In the genomic region with DNA sequence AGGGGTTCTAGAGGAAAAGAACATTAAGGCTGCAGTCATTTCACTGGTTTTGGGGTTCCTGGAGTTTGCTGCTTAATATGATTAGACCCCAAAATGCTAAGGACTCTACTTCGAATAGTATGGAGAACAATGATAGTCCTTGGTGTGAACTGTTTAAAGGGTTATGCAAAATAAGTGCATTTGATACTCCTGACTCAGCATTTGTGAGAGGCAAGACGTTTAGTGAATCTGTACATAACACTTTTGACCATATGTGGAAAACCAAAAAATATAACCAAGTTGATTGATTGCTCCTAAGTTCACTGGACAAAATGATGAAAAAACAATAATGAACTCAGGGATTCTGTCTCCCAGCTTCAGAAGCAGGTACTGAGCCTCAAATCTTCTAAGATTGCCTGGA, we compare ENCODE assay signal across 2 cellular contexts.
TF ChIP-seq lines count a peak whose summit lies in the region.

No MANE protein-coding gene starts in this region.

TF ChIP-seq in IMR-90, 13 proteins besides CTCF, POLR2A, EP300 and RAD21:
- TF ChIP-seq, protein P1, sequence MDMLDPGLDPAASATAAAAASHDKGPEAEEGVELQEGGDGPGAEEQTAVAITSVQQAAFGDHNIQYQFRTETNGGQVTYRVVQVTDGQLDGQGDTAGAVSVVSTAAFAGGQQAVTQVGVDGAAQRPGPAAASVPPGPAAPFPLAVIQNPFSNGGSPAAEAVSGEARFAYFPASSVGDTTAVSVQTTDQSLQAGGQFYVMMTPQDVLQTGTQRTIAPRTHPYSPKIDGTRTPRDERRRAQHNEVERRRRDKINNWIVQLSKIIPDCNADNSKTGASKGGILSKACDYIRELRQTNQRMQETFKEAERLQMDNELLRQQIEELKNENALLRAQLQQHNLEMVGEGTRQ (IDR thresholded peaks at IDR 0.05; ENCODE audit: low read depth, low read length): no peak
- no peak for TF ChIP-seq MAZ (IDR thresholded peaks at IDR 0.05; ENCODE audit: borderline replicate concordance, low read depth, low read length)
- TF ChIP-seq FOS (IDR thresholded peaks at IDR 0.05; ENCODE audit: low read depth, low read length): no peak
- TF ChIP-seq RFX5 (IDR thresholded peaks at IDR 0.05; ENCODE audit: low read depth, low read length): no peak
- peak; percentile 87 for TF ChIP-seq MAFK (IDR thresholded peaks at IDR 0.05; ENCODE audit: low read depth, low read length)

TF ChIP-seq in K562, 482 proteins besides CTCF, POLR2A, EP300 and RAD21 (continued from another document):
- TF ChIP-seq, protein P2, sequence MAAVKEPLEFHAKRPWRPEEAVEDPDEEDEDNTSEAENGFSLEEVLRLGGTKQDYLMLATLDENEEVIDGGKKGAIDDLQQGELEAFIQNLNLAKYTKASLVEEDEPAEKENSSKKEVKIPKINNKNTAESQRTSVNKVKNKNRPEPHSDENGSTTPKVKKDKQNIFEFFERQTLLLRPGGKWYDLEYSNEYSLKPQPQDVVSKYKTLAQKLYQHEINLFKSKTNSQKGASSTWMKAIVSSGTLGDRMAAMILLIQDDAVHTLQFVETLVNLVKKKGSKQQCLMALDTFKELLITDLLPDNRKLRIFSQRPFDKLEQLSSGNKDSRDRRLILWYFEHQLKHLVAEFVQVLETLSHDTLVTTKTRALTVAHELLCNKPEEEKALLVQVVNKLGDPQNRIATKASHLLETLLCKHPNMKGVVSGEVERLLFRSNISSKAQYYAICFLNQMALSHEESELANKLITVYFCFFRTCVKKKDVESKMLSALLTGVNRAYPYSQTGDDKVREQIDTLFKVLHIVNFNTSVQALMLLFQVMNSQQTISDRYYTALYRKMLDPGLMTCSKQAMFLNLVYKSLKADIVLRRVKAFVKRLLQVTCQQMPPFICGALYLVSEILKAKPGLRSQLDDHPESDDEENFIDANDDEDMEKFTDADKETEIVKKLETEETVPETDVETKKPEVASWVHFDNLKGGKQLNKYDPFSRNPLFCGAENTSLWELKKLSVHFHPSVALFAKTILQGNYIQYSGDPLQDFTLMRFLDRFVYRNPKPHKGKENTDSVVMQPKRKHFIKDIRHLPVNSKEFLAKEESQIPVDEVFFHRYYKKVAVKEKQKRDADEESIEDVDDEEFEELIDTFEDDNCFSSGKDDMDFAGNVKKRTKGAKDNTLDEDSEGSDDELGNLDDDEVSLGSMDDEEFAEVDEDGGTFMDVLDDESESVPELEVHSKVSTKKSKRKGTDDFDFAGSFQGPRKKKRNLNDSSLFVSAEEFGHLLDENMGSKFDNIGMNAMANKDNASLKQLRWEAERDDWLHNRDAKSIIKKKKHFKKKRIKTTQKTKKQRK (IDR thresholded peaks at IDR 0.05; ENCODE audit: borderline replicate concordance, low read depth, low read length): no peak
- TF ChIP-seq MBD2 (IDR thresholded peaks at IDR 0.05; ENCODE audit: borderline replicate concordance, low read depth) (no peak), MAFG (tag; conservative IDR thresholded peaks at IDR 0.05) (0 out of 2 replicates have a peak, but pooled peaks have one; percentile 6), CAMTA2 (CRISPR knock-in tag; conservative IDR thresholded peaks at IDR 0.05) (no peak), FOXA3 (CRISPR knock-in tag; conservative IDR thresholded peaks at IDR 0.05 in 1 of 2, IDR thresholded peaks at IDR 0.05 in 1 of 2) (no peak), MAFK (IDR thresholded peaks at IDR 0.05; ENCODE audit: low read length) (peak; percentile 40; the same call in 1 of the 2 replicates)
- TF ChIP-seq, protein P3, sequence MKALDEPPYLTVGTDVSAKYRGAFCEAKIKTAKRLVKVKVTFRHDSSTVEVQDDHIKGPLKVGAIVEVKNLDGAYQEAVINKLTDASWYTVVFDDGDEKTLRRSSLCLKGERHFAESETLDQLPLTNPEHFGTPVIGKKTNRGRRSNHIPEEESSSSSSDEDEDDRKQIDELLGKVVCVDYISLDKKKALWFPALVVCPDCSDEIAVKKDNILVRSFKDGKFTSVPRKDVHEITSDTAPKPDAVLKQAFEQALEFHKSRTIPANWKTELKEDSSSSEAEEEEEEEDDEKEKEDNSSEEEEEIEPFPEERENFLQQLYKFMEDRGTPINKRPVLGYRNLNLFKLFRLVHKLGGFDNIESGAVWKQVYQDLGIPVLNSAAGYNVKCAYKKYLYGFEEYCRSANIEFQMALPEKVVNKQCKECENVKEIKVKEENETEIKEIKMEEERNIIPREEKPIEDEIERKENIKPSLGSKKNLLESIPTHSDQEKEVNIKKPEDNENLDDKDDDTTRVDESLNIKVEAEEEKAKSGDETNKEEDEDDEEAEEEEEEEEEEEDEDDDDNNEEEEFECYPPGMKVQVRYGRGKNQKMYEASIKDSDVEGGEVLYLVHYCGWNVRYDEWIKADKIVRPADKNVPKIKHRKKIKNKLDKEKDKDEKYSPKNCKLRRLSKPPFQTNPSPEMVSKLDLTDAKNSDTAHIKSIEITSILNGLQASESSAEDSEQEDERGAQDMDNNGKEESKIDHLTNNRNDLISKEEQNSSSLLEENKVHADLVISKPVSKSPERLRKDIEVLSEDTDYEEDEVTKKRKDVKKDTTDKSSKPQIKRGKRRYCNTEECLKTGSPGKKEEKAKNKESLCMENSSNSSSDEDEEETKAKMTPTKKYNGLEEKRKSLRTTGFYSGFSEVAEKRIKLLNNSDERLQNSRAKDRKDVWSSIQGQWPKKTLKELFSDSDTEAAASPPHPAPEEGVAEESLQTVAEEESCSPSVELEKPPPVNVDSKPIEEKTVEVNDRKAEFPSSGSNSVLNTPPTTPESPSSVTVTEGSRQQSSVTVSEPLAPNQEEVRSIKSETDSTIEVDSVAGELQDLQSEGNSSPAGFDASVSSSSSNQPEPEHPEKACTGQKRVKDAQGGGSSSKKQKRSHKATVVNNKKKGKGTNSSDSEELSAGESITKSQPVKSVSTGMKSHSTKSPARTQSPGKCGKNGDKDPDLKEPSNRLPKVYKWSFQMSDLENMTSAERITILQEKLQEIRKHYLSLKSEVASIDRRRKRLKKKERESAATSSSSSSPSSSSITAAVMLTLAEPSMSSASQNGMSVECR (CRISPR knock-in tag; IDR thresholded peaks at IDR 0.05): no peak
